ENCODE assay signal across 1 cellular context in genomic region chr10:110912374-110912773, GRCh38.
TF ChIP-seq lines count a peak whose summit lies in the region.

No MANE protein-coding gene starts in this region.

TF ChIP-seq in SK-N-SH treated with all-trans-retinoic acid at 6 μM for 48 hours, 23 proteins besides CTCF, POLR2A, EP300 and RAD21 (continued from another document):
- TF ChIP-seq, protein P1, sequence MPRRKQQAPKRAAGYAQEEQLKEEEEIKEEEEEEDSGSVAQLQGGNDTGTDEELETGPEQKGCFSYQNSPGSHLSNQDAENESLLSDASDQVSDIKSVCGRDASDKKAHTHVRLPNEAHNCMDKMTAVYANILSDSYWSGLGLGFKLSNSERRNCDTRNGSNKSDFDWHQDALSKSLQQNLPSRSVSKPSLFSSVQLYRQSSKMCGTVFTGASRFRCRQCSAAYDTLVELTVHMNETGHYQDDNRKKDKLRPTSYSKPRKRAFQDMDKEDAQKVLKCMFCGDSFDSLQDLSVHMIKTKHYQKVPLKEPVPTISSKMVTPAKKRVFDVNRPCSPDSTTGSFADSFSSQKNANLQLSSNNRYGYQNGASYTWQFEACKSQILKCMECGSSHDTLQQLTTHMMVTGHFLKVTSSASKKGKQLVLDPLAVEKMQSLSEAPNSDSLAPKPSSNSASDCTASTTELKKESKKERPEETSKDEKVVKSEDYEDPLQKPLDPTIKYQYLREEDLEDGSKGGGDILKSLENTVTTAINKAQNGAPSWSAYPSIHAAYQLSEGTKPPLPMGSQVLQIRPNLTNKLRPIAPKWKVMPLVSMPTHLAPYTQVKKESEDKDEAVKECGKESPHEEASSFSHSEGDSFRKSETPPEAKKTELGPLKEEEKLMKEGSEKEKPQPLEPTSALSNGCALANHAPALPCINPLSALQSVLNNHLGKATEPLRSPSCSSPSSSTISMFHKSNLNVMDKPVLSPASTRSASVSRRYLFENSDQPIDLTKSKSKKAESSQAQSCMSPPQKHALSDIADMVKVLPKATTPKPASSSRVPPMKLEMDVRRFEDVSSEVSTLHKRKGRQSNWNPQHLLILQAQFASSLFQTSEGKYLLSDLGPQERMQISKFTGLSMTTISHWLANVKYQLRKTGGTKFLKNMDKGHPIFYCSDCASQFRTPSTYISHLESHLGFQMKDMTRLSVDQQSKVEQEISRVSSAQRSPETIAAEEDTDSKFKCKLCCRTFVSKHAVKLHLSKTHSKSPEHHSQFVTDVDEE (CRISPR knock-in tag; IDR thresholded peaks at IDR 0.05): 0 out of 2 replicates have a peak, but pooled peaks have one; percentile 30
- TF ChIP-seq, protein P2, sequence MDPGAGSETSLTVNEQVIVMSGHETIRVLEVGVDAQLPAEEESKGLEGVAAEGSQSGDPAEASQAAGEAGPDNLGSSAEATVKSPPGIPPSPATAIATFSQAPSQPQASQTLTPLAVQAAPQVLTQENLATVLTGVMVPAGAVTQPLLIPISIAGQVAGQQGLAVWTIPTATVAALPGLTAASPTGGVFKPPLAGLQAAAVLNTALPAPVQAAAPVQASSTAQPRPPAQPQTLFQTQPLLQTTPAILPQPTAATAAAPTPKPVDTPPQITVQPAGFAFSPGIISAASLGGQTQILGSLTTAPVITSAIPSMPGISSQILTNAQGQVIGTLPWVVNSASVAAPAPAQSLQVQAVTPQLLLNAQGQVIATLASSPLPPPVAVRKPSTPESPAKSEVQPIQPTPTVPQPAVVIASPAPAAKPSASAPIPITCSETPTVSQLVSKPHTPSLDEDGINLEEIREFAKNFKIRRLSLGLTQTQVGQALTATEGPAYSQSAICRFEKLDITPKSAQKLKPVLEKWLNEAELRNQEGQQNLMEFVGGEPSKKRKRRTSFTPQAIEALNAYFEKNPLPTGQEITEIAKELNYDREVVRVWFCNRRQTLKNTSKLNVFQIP (CRISPR knock-in tag; IDR thresholded peaks at IDR 0.05; ENCODE audit: borderline replicate concordance, low read depth): no peak
- peak; percentile 62 for TF ChIP-seq TCF4 (CRISPR knock-in tag; IDR thresholded peaks at IDR 0.05; ENCODE audit: borderline replicate concordance)
- TF ChIP-seq TOX (CRISPR knock-in tag; IDR thresholded peaks at IDR 0.05; ENCODE audit: borderline replicate concordance): 0 out of 2 replicates have a peak, but pooled peaks have one; percentile 49
- TF ChIP-seq ESRRG (CRISPR knock-in tag; IDR thresholded peaks at IDR 0.05): no peak
- TF ChIP-seq GLIS3 (CRISPR knock-in tag; IDR thresholded peaks at IDR 0.05): no peak
- TF ChIP-seq ZNF70 (CRISPR knock-in tag; IDR thresholded peaks at IDR 0.05): no peak
